In genomic region chr17:80874866-80875445, GRCh38 we compare ENCODE assay signal across 20 cellular contexts.
DNase-seq lines count a peak whose midpoint lies in the region; ATAC-seq and TF ChIP-seq lines count a peak whose summit lies in the region.
"Had no signal": no experiment of that assay in that cellular context is flagged by ENCODE, and none has a peak within 500 bp of the region (broad histone marks: within the 10 kb centered on the region; RNA-seq: fewer than 3 reads in every experiment).

No MANE protein-coding gene starts in this region.

- H3K9me3 Mint-ChIP-seq in activated CD8-positive, alpha-beta memory T cell treated with anti-CD3 and anti-CD28 coated beads, Interleukin-2, amount 10 ng/mL, durations not matched to agents 7 days and 5 days (ENCODE audit: low read depth) = no peaks in the 10 kb centered on the region
- H3K9me3 Mint-ChIP-seq in GM23338 (no peaks in the 10 kb centered on the region), neural progenitor cell (no peaks in the 10 kb centered on the region)
- H3K9me3 Mint-ChIP-seq in activated naive CD8-positive, alpha-beta T cell (ENCODE audit: low read depth) = no peaks in the 10 kb centered on the region
- H3K9me3 Mint-ChIP-seq: CD4-positive, alpha-beta T cell; mesothelial cell of epicardium; neural crest cell had no signal

- DNase-seq in activated CD8-positive, alpha-beta memory T cell treated with anti-CD3 and anti-CD28 coated beads, Interleukin-2, amount 10 ng/mL, durations not matched to agents 7 days and 5 days = no peak
- no peak for DNase-seq in activated CD8-positive, alpha-beta memory T cell treated with anti-CD3 and anti-CD28 coated beads, Interleukin-2, amount 50 U/mL, for 48 hours
- DNase-seq in GM23338 (ENCODE audit: low spot score) (no peak), neural progenitor cell (ENCODE audit: low spot score) (no peak), NCI-H226 (no peak), SKM-1 treated with dmso at 0.1 percent for 144 hours (lab: John Stamatoyannopoulos, UW; ENCODE audit: unreplicated experiment) (no peak), brain microvascular endothelial cell (no peak)
- DNase-seq: activated CD4-positive, CD25-positive, alpha-beta regulatory T cell; DMS153; foreskin fibroblast; HCEC 1CT; NCI-H1105 treated with DMSO at 0.1 percent for 48 hours; NCI-H2107; NCI-H526; SHP77 had no signal

- H3K4me1 ChIP-seq in GM23338 (ENCODE audit: insufficient read depth) (peaks cover 14% of the 10 kb centered on the region), neural progenitor cell (peaks cover 29% of the 10 kb centered on the region)

- H3K36me3 ChIP-seq in GM23338 (ENCODE audit: insufficient read depth) = no peaks in the 10 kb centered on the region
- no peaks in the 10 kb centered on the region for H3K36me3 ChIP-seq in neural progenitor cell
- no peaks in the 10 kb centered on the region for H3K36me3 ChIP-seq in brain microvascular endothelial cell (replicated peaks)

- TF ChIP-seq CTCF in GM23338 (conservative IDR thresholded peaks at IDR 0.05; ENCODE audit: low read depth in 2 of 2) (no peak), neural progenitor cell (IDR thresholded peaks at IDR 0.05) (no peak), brain microvascular endothelial cell (IDR thresholded peaks at IDR 0.05; ENCODE audit: low read depth, low read length, missing control alignments) (no peak)

- H3K27me3 Mint-ChIP-seq in activated CD8-positive, alpha-beta memory T cell treated with anti-CD3 and anti-CD28 coated beads, Interleukin-2, amount 10 ng/mL, durations not matched to agents 7 days and 5 days = no peaks in the 10 kb centered on the region
- H3K27me3 Mint-ChIP-seq in GM23338 (ENCODE audit: insufficient read depth, low read depth, poor library complexity) (peaks cover 18% of the 10 kb centered on the region), neural progenitor cell (ENCODE audit: insufficient read depth, low read depth) (peaks cover 6% of the 10 kb centered on the region)
- H3K27me3 Mint-ChIP-seq in activated naive CD8-positive, alpha-beta T cell = no peaks in the 10 kb centered on the region
- H3K27me3 Mint-ChIP-seq: CD4-positive, alpha-beta T cell had no signal

- no peak overlapping the region for H3K4me3 Mint-ChIP-seq in activated CD8-positive, alpha-beta memory T cell treated with anti-CD3 and anti-CD28 coated beads, Interleukin-2, amount 10 ng/mL, durations not matched to agents 7 days and 5 days
- H3K4me3 Mint-ChIP-seq in GM23338 (no peak overlapping the region), neural progenitor cell (no peak overlapping the region)
- H3K4me3 Mint-ChIP-seq in activated naive CD8-positive, alpha-beta T cell = peak overlapping the region; percentile 3
- H3K4me3 Mint-ChIP-seq: CD4-positive, alpha-beta T cell; mesothelial cell of epicardium; neural crest cell had no signal

- peaks cover 84% of the 10 kb centered on the region for H3K4me1 Mint-ChIP-seq in activated CD8-positive, alpha-beta memory T cell treated with anti-CD3 and anti-CD28 coated beads, Interleukin-2, amount 10 ng/mL, durations not matched to agents 7 days and 5 days
- peaks cover 50% of the 10 kb centered on the region for H3K4me1 Mint-ChIP-seq in GM23338
- H3K4me1 Mint-ChIP-seq in activated naive CD8-positive, alpha-beta T cell (ENCODE audit: low read depth) = peaks cover 68% of the 10 kb centered on the region
- peaks cover 52% of the 10 kb centered on the region for H3K4me1 Mint-ChIP-seq in neural progenitor cell

- H3K27ac Mint-ChIP-seq in activated CD8-positive, alpha-beta memory T cell treated with anti-CD3 and anti-CD28 coated beads, Interleukin-2, amount 10 ng/mL, durations not matched to agents 7 days and 5 days = peak overlapping the region; percentile 71
- peak overlapping the region; percentile 40; the same call in 1 of the 2 replicates for H3K27ac Mint-ChIP-seq in GM23338
- H3K27ac Mint-ChIP-seq in activated naive CD8-positive, alpha-beta T cell = peak overlapping the region; percentile 58
- peak overlapping the region; percentile 98 for H3K27ac Mint-ChIP-seq in neural progenitor cell
- H3K27ac Mint-ChIP-seq: CD4-positive, alpha-beta T cell; mesothelial cell of epicardium had no signal

- H2AFZ ChIP-seq in GM23338 = no peak overlapping the region
- H2AFZ ChIP-seq in neural progenitor cell (replicated peaks) = no peak overlapping the region

- in situ Hi-C loops in brain microvascular endothelial cell (cut with HindIII; ENCODE audit: low pct_ligation_motif_present, low sequenced_read_pairs) = loop anchor here (25.0 kb wide), 1 partner anchor 438 kb away; no protein-coding TSS in a partner anchor

- H3K36me3 Mint-ChIP-seq in activated CD8-positive, alpha-beta memory T cell treated with anti-CD3 and anti-CD28 coated beads, Interleukin-2, amount 10 ng/mL, durations not matched to agents 7 days and 5 days = peaks cover 39% of the 10 kb centered on the region
- peaks cover 11% of the 10 kb centered on the region; the same call in 2 of the 3 replicates for H3K36me3 Mint-ChIP-seq in GM23338 (ENCODE audit: low read depth)
- H3K36me3 Mint-ChIP-seq in activated naive CD8-positive, alpha-beta T cell = peaks cover 11% of the 10 kb centered on the region
- H3K36me3 Mint-ChIP-seq in neural progenitor cell = peaks cover 10% of the 10 kb centered on the region

- no peak overlapping the region for H3K9ac ChIP-seq in neural progenitor cell

- H3K27ac ChIP-seq in GM23338 (ENCODE audit: low read depth) (no peak overlapping the region), neural progenitor cell (no peak overlapping the region), brain microvascular endothelial cell (no peak overlapping the region)
- H3K27ac ChIP-seq: spleen had no signal

- no peaks in the 10 kb centered on the region for H3K9me3 ChIP-seq in neural progenitor cell (ENCODE audit: low read depth)
- H3K9me3 ChIP-seq: spleen had no signal

- no peaks in the 10 kb centered on the region for H3K27me3 ChIP-seq in GM23338 (ENCODE audit: insufficient read depth)
- no peaks in the 10 kb centered on the region for H3K27me3 ChIP-seq in neural progenitor cell
- H3K27me3 ChIP-seq in brain microvascular endothelial cell (replicated peaks) = no peaks in the 10 kb centered on the region
- H3K27me3 ChIP-seq: spleen had no signal

- H3K9me2 ChIP-seq in GM23338 (ENCODE audit: insufficient read depth) = no peaks in the 10 kb centered on the region; the same call in 1 of the 2 replicates

- H3K79me2 ChIP-seq in GM23338 (replicated peaks; ENCODE audit: insufficient read depth) (no peaks in the 10 kb centered on the region), neural progenitor cell (ENCODE audit: low read depth) (no peaks in the 10 kb centered on the region)

- H3F3A ChIP-seq in GM23338 (replicated peaks; ENCODE audit: low read depth) (no peaks in the 10 kb centered on the region), neural progenitor cell (ENCODE audit: low read depth) (peaks cover 13% of the 10 kb centered on the region)

- CTCF ChIA-PET in activated CD8-positive, alpha-beta memory T cell treated with anti-CD3 and anti-CD28 coated beads, Interleukin-2, amount 10 ng/mL, durations not matched to agents 7 days and 5 days (lab: Charles Lee) = interaction anchor here (1.0 kb wide), 1 partner anchor 16 kb away, joined by 3 read pairs; no protein-coding TSS in a partner anchor

- no peak for ATAC-seq in activated CD8-positive, alpha-beta memory T cell treated with anti-CD3 and anti-CD28 coated beads, Interleukin-2, amount 10 ng/mL, durations not matched to agents 7 days and 5 days
- no peak for ATAC-seq in GM23338

- H3K4me3 ChIP-seq in GM23338 (no peak overlapping the region), neural progenitor cell (no peak overlapping the region), brain microvascular endothelial cell (ENCODE audit: low read depth, low read length) (no peak overlapping the region)
- H3K4me3 ChIP-seq: spleen had no signal

- H4K20me1 ChIP-seq in GM23338 (replicated peaks; ENCODE audit: insufficient read depth) (no peaks in the 10 kb centered on the region), neural progenitor cell (ENCODE audit: low read depth) (peaks cover 12% of the 10 kb centered on the region)

- H3K4me2 ChIP-seq in GM23338 (no peak overlapping the region), neural progenitor cell (no peak overlapping the region)

TF ChIP-seq in GM23338, 12 proteins besides CTCF, POLR2A, EP300 and RAD21:
- TF ChIP-seq EZH2phosphoT487 (IDR thresholded peaks at IDR 0.05; ENCODE audit: unreplicated experiment) (no peak), EZH2 (IDR thresholded peaks at IDR 0.05; ENCODE audit: low read depth, unreplicated experiment) (no peak), ETS1 (IDR thresholded peaks at IDR 0.05) (no peak)

Comparison
In these comparisons a context has a peak if more than half of its experiments do, and no peak if none do; other contexts are left out.
1. H3K27ac Mint-ChIP-seq: peak in every context shown above with its lines; median percentile 98 in neural progenitor cell; 71 in activated CD8-positive, alpha-beta memory T cell treated with anti-CD3 and anti-CD28 coated beads, Interleukin-2, amount 10 ng/mL, durations not matched to agents 7 days and 5 days; 58 in activated naive CD8-positive, alpha-beta T cell; 40 in GM23338.